Comparison of ENCODE assay signal across 8 cellular contexts in genomic region chr4:128191115-128191897, GRCh38.
A peak's percentile ranks its signal among the peaks of the same experiment; 100 is the strongest.
DNase-seq lines count a peak whose midpoint lies in the region; ATAC-seq and TF ChIP-seq lines count a peak whose summit lies in the region.

No MANE protein-coding gene starts in this region.

- H3K27me3 Mint-ChIP-seq in chondrocyte (ENCODE audit: low read depth) = no peaks in the 10 kb centered on the region

- H3K9me3 ChIP-seq in BE2C = no peaks in the 10 kb centered on the region

- peaks cover 24% of the 10 kb centered on the region for H3K4me1 Mint-ChIP-seq in chondrocyte (ENCODE audit: low read depth)

- no peak overlapping the region for H3K4me3 ChIP-seq in BE2C (ENCODE audit: low read depth, low read length)

- peaks cover 14% of the 10 kb centered on the region for H3K36me3 Mint-ChIP-seq in chondrocyte (ENCODE audit: low read depth)

- no peaks in the 10 kb centered on the region for H3K27me3 ChIP-seq in BE2C

- TF ChIP-seq CTCF in BE2C (IDR thresholded peaks at IDR 0.05; ENCODE audit: low read depth, low read length) (peak; percentile 88), chondrocyte (IDR thresholded peaks at IDR 0.05) (peak; percentile 98)

- no peaks in the 10 kb centered on the region for H3K4me1 ChIP-seq in BE2C

- no peaks in the 10 kb centered on the region for H3K36me3 ChIP-seq in BE2C

- peaks cover 9% of the 10 kb centered on the region for H3K9me3 Mint-ChIP-seq in chondrocyte (ENCODE audit: low read depth)

- H3K27ac Mint-ChIP-seq in chondrocyte (ENCODE audit: unreplicated experiment) = peak overlapping the region; percentile 58

- peak; percentile 74 for DNase-seq in BE2C
- peak; percentile 71 for DNase-seq in NCI-H2227 (lab: John Stamatoyannopoulos, UW; ENCODE audit: unreplicated experiment)
- peak; percentile 53 for DNase-seq in activated CD4-positive, alpha-beta T cell treated with anti-CD3 and anti-CD28 coated beads for 1 hour
- no peak for DNase-seq in chondrocyte (ENCODE audit: low spot score)
- peak; percentile 58 for DNase-seq in left lobe of liver (ENCODE audit: low spot score)
- DNase-seq in stimulated activated CD4-positive, alpha-beta T cell treated with anti-CD3 and anti-CD28 coated beads, TNF-alpha, amount 100 ng/mL, for 4 hours (ENCODE audit: low read depth in 3 of 3) = peak; percentile 26 to 55 (median 48)

- H3K4me3 Mint-ChIP-seq in chondrocyte (ENCODE audit: unreplicated experiment) = no peak overlapping the region

- ATAC-seq in GM18907 (IDR thresholded peaks at IDR 0.05; ENCODE audit: unreplicated experiment) (peak; percentile 100), HG03108 (IDR thresholded peaks at IDR 0.05; ENCODE audit: unreplicated experiment) (peak; percentile 99), left lobe of liver (peak; percentile 96)
